Comparison of ENCODE assay signal across 13 cellular contexts in the genomic region with DNA sequence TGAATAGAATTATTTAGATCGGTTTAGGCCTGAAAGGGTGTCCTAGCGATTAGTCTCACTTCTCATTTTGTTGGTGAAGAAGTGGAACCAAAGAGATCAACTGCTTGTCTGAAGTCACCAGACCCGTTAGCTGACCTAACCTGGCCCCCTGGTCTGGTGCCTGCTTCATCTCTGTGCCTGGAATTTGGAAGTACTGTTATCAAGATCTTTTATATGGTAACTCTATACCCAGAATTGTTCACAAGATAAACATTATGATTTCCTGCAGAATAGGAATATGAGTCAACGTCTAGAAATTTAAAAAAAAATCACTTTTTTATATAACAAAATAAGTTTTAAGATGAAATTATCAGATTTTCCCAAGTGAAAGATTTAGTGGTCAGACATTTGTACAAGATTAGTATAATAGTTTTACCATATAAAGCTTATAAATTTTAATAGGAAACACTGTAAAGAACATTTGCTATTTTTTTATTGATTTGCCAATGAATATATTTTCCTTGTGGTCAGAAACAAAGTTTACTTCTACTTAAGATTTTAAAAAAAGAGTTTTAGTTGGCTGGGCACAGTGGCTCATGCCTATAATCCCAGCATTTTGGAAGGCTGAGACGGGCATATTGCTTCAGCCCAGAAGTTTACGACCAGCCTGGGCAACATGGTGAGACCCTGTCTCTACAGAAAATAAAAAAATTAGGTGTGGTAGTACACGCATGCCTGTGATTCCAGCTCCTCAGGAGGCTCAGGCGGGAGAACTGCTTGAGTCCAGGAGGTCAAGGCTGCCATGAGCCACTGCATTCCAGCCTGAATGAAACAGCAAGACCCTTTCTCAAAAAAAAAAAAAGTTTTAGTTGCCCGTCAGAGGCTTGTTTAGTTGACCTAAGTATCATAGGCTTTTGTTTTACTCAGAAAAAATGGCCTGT. TPM values are rescaled to one million over a fixed set of nuclear protein-coding genes. Genes with fewer than 3 reads are reported as not detected.
A peak's percentile ranks its signal among the peaks of the same experiment; 100 is the strongest.
DNase-seq lines count a peak whose midpoint lies in the region; ATAC-seq and TF ChIP-seq lines count a peak whose summit lies in the region.
"Had no signal": no experiment of that assay in that cellular context is flagged by ENCODE, and none has a peak within 500 bp of the region (broad histone marks: within the 10 kb centered on the region; RNA-seq: fewer than 3 reads in every experiment).

No MANE protein-coding gene starts in this region.

- peaks cover 11% of the 10 kb centered on the region for H3K4me1 Mint-ChIP-seq in activated T-helper 1 cell treated with anti-CD3 and anti-CD28 coated beads, Interleukin-12 subunit alpha, Interleukin-12 subunit beta, Interleukin-2, Interleukin-4 antibody, amounts not matched to agents 30 ng/mL and 10 ng/mL and 1 ng/mL, durations not matched to agents 14 hours and 24 hours and 36 hours (ENCODE audit: low read depth)
- peaks cover 3% of the 10 kb centered on the region for H3K4me1 Mint-ChIP-seq in activated naive CD4-positive, alpha-beta T cell treated with anti-CD3 and anti-CD28 coated beads for 36 hours (ENCODE audit: low read depth)
- H3K4me1 Mint-ChIP-seq: activated naive CD8-positive, alpha-beta T cell treated with anti-CD3 and anti-CD28 coated beads, Interleukin-2, amount 10 ng/mL, durations not matched to agents 7 days and 5 days; stimulated activated effector memory CD8-positive, alpha-beta T cell treated with anti-CD3 and anti-CD28 coated beads, Interleukin-12 subunit alpha, Interleukin-12 subunit beta, amount 100 ng/mL, for 72 hours had no signal

- peaks cover 19% of the 10 kb centered on the region for H3K36me3 Mint-ChIP-seq in activated T-helper 1 cell treated with anti-CD3 and anti-CD28 coated beads, Interleukin-12 subunit alpha, Interleukin-12 subunit beta, Interleukin-2, Interleukin-4 antibody, amounts not matched to agents 30 ng/mL and 10 ng/mL and 1 ng/mL, durations not matched to agents 14 hours and 24 hours and 36 hours (ENCODE audit: low read depth)
- peaks cover 11% of the 10 kb centered on the region for H3K36me3 Mint-ChIP-seq in activated naive CD4-positive, alpha-beta T cell treated with anti-CD3 and anti-CD28 coated beads for 36 hours (ENCODE audit: low read depth)

- H3K27me3 ChIP-seq in brain microvascular endothelial cell (replicated peaks) = no peaks in the 10 kb centered on the region

- H3K4me3 ChIP-seq in brain microvascular endothelial cell (ENCODE audit: low read depth, low read length) = no peak overlapping the region

- TF ChIP-seq CTCF in brain microvascular endothelial cell (IDR thresholded peaks at IDR 0.05; ENCODE audit: low read depth, low read length, missing control alignments) = no peak

- CTCF ChIA-PET in activated naive CD4-positive, alpha-beta T cell treated with anti-CD3 and anti-CD28 coated beads for 36 hours (lab: Charles Lee) = no interaction called here

- no peak overlapping the region for H3K27ac Mint-ChIP-seq in activated T-helper 1 cell treated with anti-CD3 and anti-CD28 coated beads, Interleukin-12 subunit alpha, Interleukin-12 subunit beta, Interleukin-2, Interleukin-4 antibody, amounts not matched to agents 30 ng/mL and 10 ng/mL and 1 ng/mL, durations not matched to agents 14 hours and 24 hours and 36 hours
- no peak overlapping the region for H3K27ac Mint-ChIP-seq in activated naive CD4-positive, alpha-beta T cell treated with anti-CD3 and anti-CD28 coated beads for 36 hours
- H3K27ac Mint-ChIP-seq: activated naive CD8-positive, alpha-beta T cell treated with anti-CD3 and anti-CD28 coated beads, Interleukin-2, amount 10 ng/mL, durations not matched to agents 7 days and 5 days; stimulated activated effector memory CD8-positive, alpha-beta T cell treated with anti-CD3 and anti-CD28 coated beads, Interleukin-12 subunit alpha, Interleukin-12 subunit beta, amount 100 ng/mL, for 72 hours had no signal

- H3K4me3 Mint-ChIP-seq in activated T-helper 1 cell treated with anti-CD3 and anti-CD28 coated beads, Interleukin-12 subunit alpha, Interleukin-12 subunit beta, Interleukin-2, Interleukin-4 antibody, amounts not matched to agents 30 ng/mL and 10 ng/mL and 1 ng/mL, durations not matched to agents 14 hours and 24 hours and 36 hours = no peak overlapping the region
- H3K4me3 Mint-ChIP-seq in activated naive CD4-positive, alpha-beta T cell treated with anti-CD3 and anti-CD28 coated beads for 36 hours = no peak overlapping the region
- H3K4me3 Mint-ChIP-seq: activated naive CD8-positive, alpha-beta T cell treated with anti-CD3 and anti-CD28 coated beads, Interleukin-2, amount 10 ng/mL, durations not matched to agents 7 days and 5 days; stimulated activated effector memory CD8-positive, alpha-beta T cell treated with anti-CD3 and anti-CD28 coated beads, Interleukin-12 subunit alpha, Interleukin-12 subunit beta, amount 100 ng/mL, for 72 hours had no signal

- DNase-seq in Caki2 (ENCODE audit: low read depth) (peak; percentile 27), LHCN-M2 (ENCODE audit: low read depth) (peak; percentile 63), brain microvascular endothelial cell (peak; percentile 89), non-pigmented ciliary epithelial cell (ENCODE audit: low read depth) (peak; percentile 70), foreskin melanocyte (no peak)
- no peak for DNase-seq in activated T-helper 1 cell treated with anti-CD3 and anti-CD28 coated beads, Interleukin-12 subunit alpha, Interleukin-12 subunit beta, Interleukin-2, Interleukin-4 antibody, amounts not matched to agents 30 ng/mL and 10 ng/mL and 1 ng/mL, durations not matched to agents 14 hours and 24 hours and 36 hours (ENCODE audit: low spot score)
- DNase-seq in activated naive CD4-positive, alpha-beta T cell treated with anti-CD3 and anti-CD28 coated beads for 36 hours = no peak
- DNase-seq: activated CD4-positive, alpha-beta T cell treated with anti-CD3 and anti-CD28 coated beads, Interleukin-2, amount 50 U/mL, for 4 hours; activated naive CD8-positive, alpha-beta T cell treated with anti-CD3 and anti-CD28 coated beads, Interleukin-2, amount 10 ng/mL, durations not matched to agents 7 days and 5 days; COR-L47; NCI-H510A had no signal

- no peaks in the 10 kb centered on the region for H3K27me3 Mint-ChIP-seq in activated T-helper 1 cell treated with anti-CD3 and anti-CD28 coated beads, Interleukin-12 subunit alpha, Interleukin-12 subunit beta, Interleukin-2, Interleukin-4 antibody, amounts not matched to agents 30 ng/mL and 10 ng/mL and 1 ng/mL, durations not matched to agents 14 hours and 24 hours and 36 hours (ENCODE audit: insufficient read depth)
- no peaks in the 10 kb centered on the region for H3K27me3 Mint-ChIP-seq in activated naive CD4-positive, alpha-beta T cell treated with anti-CD3 and anti-CD28 coated beads for 36 hours (ENCODE audit: low read depth)
- H3K27me3 Mint-ChIP-seq: activated naive CD8-positive, alpha-beta T cell treated with anti-CD3 and anti-CD28 coated beads, Interleukin-2, amount 10 ng/mL, durations not matched to agents 7 days and 5 days had no signal

- no peak for ATAC-seq in HG02763 (IDR thresholded peaks at IDR 0.05; ENCODE audit: unreplicated experiment)
- ATAC-seq: stimulated activated effector memory CD8-positive, alpha-beta T cell treated with anti-CD3 and anti-CD28 coated beads, Interleukin-12 subunit alpha, Interleukin-12 subunit beta, amount 100 ng/mL, for 72 hours had no signal

- in situ Hi-C loops in Caki2 (cut with HindIII; ENCODE audit: low pct_unique_long_range_greater_than_20kb, low sequenced_read_pairs) (no loop called here), brain microvascular endothelial cell (cut with HindIII; ENCODE audit: low pct_ligation_motif_present, low sequenced_read_pairs) (no loop called here)

- H3K36me3 ChIP-seq in brain microvascular endothelial cell (replicated peaks) = peaks cover 5% of the 10 kb centered on the region

- peak overlapping the region; percentile 99 for H3K27ac ChIP-seq in brain microvascular endothelial cell

- intact Hi-C loops in activated T-helper 1 cell treated with anti-CD3 and anti-CD28 coated beads, Interleukin-12 subunit alpha, Interleukin-12 subunit beta, Interleukin-2, Interleukin-4 antibody, amounts not matched to agents 30 ng/mL and 10 ng/mL and 1 ng/mL, durations not matched to agents 14 hours and 24 hours and 36 hours (cut with micrococcal nuclease) = no loop called here
- intact Hi-C loops in activated naive CD4-positive, alpha-beta T cell treated with anti-CD3 and anti-CD28 coated beads for 36 hours (cut with micrococcal nuclease) = no loop called here

- no peaks in the 10 kb centered on the region for H3K9me3 Mint-ChIP-seq in activated T-helper 1 cell treated with anti-CD3 and anti-CD28 coated beads, Interleukin-12 subunit alpha, Interleukin-12 subunit beta, Interleukin-2, Interleukin-4 antibody, amounts not matched to agents 30 ng/mL and 10 ng/mL and 1 ng/mL, durations not matched to agents 14 hours and 24 hours and 36 hours
- H3K9me3 Mint-ChIP-seq in activated naive CD4-positive, alpha-beta T cell treated with anti-CD3 and anti-CD28 coated beads for 36 hours = no peaks in the 10 kb centered on the region
- H3K9me3 Mint-ChIP-seq: activated naive CD8-positive, alpha-beta T cell treated with anti-CD3 and anti-CD28 coated beads, Interleukin-2, amount 10 ng/mL, durations not matched to agents 7 days and 5 days; stimulated activated effector memory CD8-positive, alpha-beta T cell treated with anti-CD3 and anti-CD28 coated beads, Interleukin-12 subunit alpha, Interleukin-12 subunit beta, amount 100 ng/mL, for 72 hours had no signal

RNA-seq across cellular contexts. Expression of gene LRP2BP, which starts 37.0 kb away (rescaled TPM):
- 0.14 TPM in 1 of 2 replicates, not detected in the other for total RNA-seq in Caki2 (2014; rRNA removed; shearing (Covaris generic); ENCODE audit: low replicate concordance)
- 0.45 and 1.1 TPM in 2 replicates for total RNA-seq in LHCN-M2 (2014; rRNA removed)
- 0.40 TPM for polyA plus RNA-seq in LHCN-M2 (2012)
- 0.42 and 0.47 TPM in 2 replicates for total RNA-seq in activated T-helper 1 cell treated with anti-CD3 and anti-CD28 coated beads, Interleukin-12 subunit alpha, Interleukin-12 subunit beta, Interleukin-2, Interleukin-4 antibody, amounts not matched to agents 30 ng/mL and 10 ng/mL and 1 ng/mL, durations not matched to agents 14 hours and 24 hours and 36 hours
- under 1 TPM; 0.44 to 0.60 TPM for total RNA-seq in activated naive CD4-positive, alpha-beta T cell treated with anti-CD3 and anti-CD28 coated beads for 36 hours

RNA-seq across cellular contexts. Expression of gene ANKRD37, which starts 37.9 kb away (rescaled TPM):
- total RNA-seq in Caki2 (2014; rRNA removed; shearing (Covaris generic); ENCODE audit: low replicate concordance) = 15.3 and 36.6 TPM in 2 replicates
- 10.8 and 14.4 TPM in 2 replicates for total RNA-seq in LHCN-M2 (2014; rRNA removed)
- 15.5 TPM for polyA plus RNA-seq in LHCN-M2 (2012)
- total RNA-seq in activated T-helper 1 cell treated with anti-CD3 and anti-CD28 coated beads, Interleukin-12 subunit alpha, Interleukin-12 subunit beta, Interleukin-2, Interleukin-4 antibody, amounts not matched to agents 30 ng/mL and 10 ng/mL and 1 ng/mL, durations not matched to agents 14 hours and 24 hours and 36 hours = 12.4 and 15.8 TPM in 2 replicates
- 10 to 100 TPM; 10.5 to 13.6 TPM for total RNA-seq in activated naive CD4-positive, alpha-beta T cell treated with anti-CD3 and anti-CD28 coated beads for 36 hours

Comparison
In these comparisons a context has a peak if more than half of its experiments do, and no peak if none do; other contexts are left out.
1. DNase-seq: peak in Caki2 (single experiment), LHCN-M2 (single experiment), brain microvascular endothelial cell (single experiment) and non-pigmented ciliary epithelial cell (single experiment); none in foreskin melanocyte (single experiment), activated T-helper 1 cell treated with anti-CD3 and anti-CD28 coated beads, Interleukin-12 subunit alpha, Interleukin-12 subunit beta, Interleukin-2, Interleukin-4 antibody, amounts not matched to agents 30 ng/mL and 10 ng/mL and 1 ng/mL, durations not matched to agents 14 hours and 24 hours and 36 hours (single experiment) and activated naive CD4-positive, alpha-beta T cell treated with anti-CD3 and anti-CD28 coated beads for 36 hours (single experiment).